In the genomic region with DNA sequence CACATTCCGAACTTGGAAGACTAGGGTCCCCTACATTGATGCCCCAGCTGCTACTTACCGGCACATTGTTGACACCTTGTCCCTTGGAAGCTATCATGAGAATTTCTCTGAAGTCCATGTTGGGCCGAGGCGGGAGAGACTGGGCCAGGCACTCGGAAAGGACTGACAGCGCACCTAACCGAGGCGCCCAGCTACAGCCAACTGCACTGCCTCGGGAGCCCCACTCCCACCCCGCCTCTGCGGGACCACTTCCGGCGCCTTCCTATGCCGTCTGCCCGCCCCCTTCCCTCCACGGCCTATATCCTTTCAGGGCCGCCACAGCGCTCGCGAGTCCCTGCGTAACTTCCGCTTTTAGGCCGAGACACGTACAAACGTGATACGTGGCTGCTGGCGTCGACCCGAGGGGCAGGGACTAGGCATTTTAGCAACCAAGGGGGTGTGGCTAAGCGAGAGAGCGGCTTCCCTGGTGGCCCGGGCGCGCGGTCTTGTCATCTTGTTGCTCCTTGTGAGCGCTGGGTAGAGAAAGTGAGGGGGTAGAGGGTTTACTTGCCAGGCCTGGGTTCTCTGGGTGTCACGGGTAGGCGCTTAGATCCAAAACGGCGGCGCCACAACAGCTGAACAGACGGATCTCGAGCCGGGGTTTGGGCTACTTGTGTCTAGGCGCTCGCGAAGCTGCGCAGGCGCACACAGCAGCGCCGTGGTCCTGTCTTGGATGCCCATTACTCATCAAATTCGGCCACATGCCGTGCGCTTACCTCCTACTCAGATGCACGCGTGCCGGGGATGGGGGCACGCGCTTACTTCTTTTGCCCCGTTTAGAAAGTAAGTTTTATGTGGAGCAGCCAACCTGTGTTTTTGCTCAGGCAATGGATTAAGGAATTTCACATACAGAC, we compare ENCODE assay signal across 8 cellular contexts. TPM values are rescaled to one million over a fixed set of nuclear protein-coding genes. Genes with fewer than 3 reads are reported as not detected.
A peak's percentile ranks its signal among the peaks of the same experiment; 100 is the strongest.
DNase-seq lines count a peak whose midpoint lies in the region; ATAC-seq and TF ChIP-seq lines count a peak whose summit lies in the region.

A gene with protein sequence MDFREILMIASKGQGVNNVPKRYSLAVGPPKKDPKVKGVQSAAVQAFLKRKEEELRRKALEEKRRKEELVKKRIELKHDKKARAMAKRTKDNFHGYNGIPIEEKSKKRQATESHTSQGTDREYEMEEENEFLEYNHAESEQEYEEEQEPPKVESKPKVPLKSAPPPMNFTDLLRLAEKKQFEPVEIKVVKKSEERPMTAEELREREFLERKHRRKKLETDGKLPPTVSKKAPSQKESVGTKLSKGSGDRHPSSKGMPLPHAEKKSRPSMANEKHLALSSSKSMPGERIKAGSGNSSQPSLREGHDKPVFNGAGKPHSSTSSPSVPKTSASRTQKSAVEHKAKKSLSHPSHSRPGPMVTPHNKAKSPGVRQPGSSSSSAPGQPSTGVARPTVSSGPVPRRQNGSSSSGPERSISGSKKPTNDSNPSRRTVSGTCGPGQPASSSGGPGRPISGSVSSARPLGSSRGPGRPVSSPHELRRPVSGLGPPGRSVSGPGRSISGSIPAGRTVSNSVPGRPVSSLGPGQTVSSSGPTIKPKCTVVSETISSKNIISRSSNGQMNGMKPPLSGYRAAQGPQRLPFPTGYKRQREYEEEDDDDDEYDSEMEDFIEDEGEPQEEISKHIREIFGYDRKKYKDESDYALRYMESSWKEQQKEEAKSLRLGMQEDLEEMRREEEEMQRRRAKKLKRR (minus strand): TSS at position 203 of the 893 bp plus-strand sequence. CDS start 85 bp downstream, at position 118.

- peak; percentile 98 for ATAC-seq in GM23338
- peak; percentile 97 for ATAC-seq in naive thymus-derived CD4-positive, alpha-beta T cell
- peak; percentile 95 to 97 for ATAC-seq in stimulated activated naive B cell treated with anti-CD40 and anti-IgM and Interleukin-4, amounts not matched to agents 10 μg/mL and 1 μg/mL and 100 μg/mL, for 72 hours (replicated peaks)

- peak within 1 kb of the TSS; percentile 93 for H3K4me3 ChIP-seq in DOHH2 (ENCODE audit: low read length)
- H3K4me3 ChIP-seq in GM23338 = peak within 1 kb of the TSS; percentile 96
- peak within 1 kb of the TSS; percentile 70 to 96 (median 92) for H3K4me3 ChIP-seq in fibroblast of lung (replicated peaks in 1 of 4; ENCODE audit: control extremely low read depth in 1 of 4, insufficient read depth in 1 of 4, low read depth in 3 of 4, low read length in 4 of 4)
- H3K4me3 ChIP-seq in naive thymus-derived CD4-positive, alpha-beta T cell (ENCODE audit: low read length) = peak within 1 kb of the TSS; percentile 98

- peaks cover 11% of the 10 kb centered on the region for H3K27me3 Mint-ChIP-seq in GM23338 (ENCODE audit: insufficient read depth, low read depth, poor library complexity)
- peaks cover 0 to 7% (median 0%) of the 10 kb centered on the region in 5 donors for H3K27me3 Mint-ChIP-seq in naive thymus-derived CD4-positive, alpha-beta T cell
- peaks cover 0 to 8% of the 10 kb centered on the region in 2 donors for H3K27me3 Mint-ChIP-seq in stimulated activated naive B cell treated with anti-CD40 and anti-IgM and Interleukin-4, amounts not matched to agents 10 μg/mL and 1 μg/mL and 100 μg/mL, for 72 hours

- intact Hi-C loops in naive thymus-derived CD4-positive, alpha-beta T cell (cut with micrococcal nuclease) = loop anchor here (1.0 to 10.0 kb wide), 22 partner anchors 16 to 1896 kb away; a partner anchor contains a TSS

- peak within 1 kb of the TSS; percentile 100 for H3K27ac Mint-ChIP-seq in GM23338
- H3K27ac Mint-ChIP-seq in naive thymus-derived CD4-positive, alpha-beta T cell = peak within 1 kb of the TSS; percentile 95 to 100 (median 98)
- H3K27ac Mint-ChIP-seq in stimulated activated naive B cell treated with anti-CD40 and anti-IgM and Interleukin-4, amounts not matched to agents 10 μg/mL and 1 μg/mL and 100 μg/mL, for 72 hours = peak within 1 kb of the TSS; percentile 98

- POLR2A ChIA-PET in naive thymus-derived CD4-positive, alpha-beta T cell (lab: Charles Lee) = interaction anchor here (0.6 to 4.4 kb wide), 23 partner anchors 10 to 313 kb away, joined by 3 to 25 read pairs (median 4); a partner anchor contains a TSS

- H3K9me2 ChIP-seq in DOHH2 (replicated peaks; ENCODE audit: control insufficient read depth, low read length) (no peaks in the 10 kb centered on the region), GM23338 (ENCODE audit: insufficient read depth) (no peaks in the 10 kb centered on the region)

- peaks cover 9% of the 10 kb centered on the region; the same call in 2 of the 3 replicates for H3K4me1 Mint-ChIP-seq in GM23338
- H3K4me1 Mint-ChIP-seq in naive thymus-derived CD4-positive, alpha-beta T cell = peaks cover 6 to 58% (median 32%) of the 10 kb centered on the region in 7 donors
- H3K4me1 Mint-ChIP-seq in stimulated activated naive B cell treated with anti-CD40 and anti-IgM and Interleukin-4, amounts not matched to agents 10 μg/mL and 1 μg/mL and 100 μg/mL, for 72 hours = peaks cover 11 to 27% of the 10 kb centered on the region in 2 donors

- no peaks in the 10 kb centered on the region for H3K27me3 ChIP-seq in DOHH2 (ENCODE audit: control insufficient read depth, low read length)
- no peaks in the 10 kb centered on the region for H3K27me3 ChIP-seq in GM23338 (ENCODE audit: insufficient read depth)
- H3K27me3 ChIP-seq in fibroblast of lung (ENCODE audit: control insufficient read depth, insufficient read depth, low read length) = no peaks in the 10 kb centered on the region
- H3K27me3 ChIP-seq in naive thymus-derived CD4-positive, alpha-beta T cell (ENCODE audit: control insufficient read depth in 2 of 2, insufficient read depth in 2 of 2, low read length in 2 of 2) = no peaks in the 10 kb centered on the region

- H3K79me2 ChIP-seq in DOHH2 (ENCODE audit: control insufficient read depth, low read length) = peaks cover 45% of the 10 kb centered on the region
- H3K79me2 ChIP-seq in GM23338 (replicated peaks; ENCODE audit: insufficient read depth) = peaks cover 47% of the 10 kb centered on the region
- peaks cover 42% of the 10 kb centered on the region for H3K79me2 ChIP-seq in fibroblast of lung (ENCODE audit: control insufficient read depth, insufficient read depth, low read length)

- H3K9me3 Mint-ChIP-seq in GM23338 = peaks cover 2% of the 10 kb centered on the region; the same call in 1 of the 3 replicates
- no peaks in the 10 kb centered on the region for H3K9me3 Mint-ChIP-seq in naive thymus-derived CD4-positive, alpha-beta T cell
- no peaks in the 10 kb centered on the region for H3K9me3 Mint-ChIP-seq in stimulated activated naive B cell treated with anti-CD40 and anti-IgM and Interleukin-4, amounts not matched to agents 10 μg/mL and 1 μg/mL and 100 μg/mL, for 72 hours

- H2AFZ ChIP-seq in GM23338 = peak within 1 kb of the TSS; percentile 90
- H2AFZ ChIP-seq in fibroblast of lung (ENCODE audit: low read length) = peak within 1 kb of the TSS; percentile 88

- peak within 1 kb of the TSS; percentile 99 for H3K4me3 Mint-ChIP-seq in GM23338
- peak within 1 kb of the TSS; percentile 83 to 99 (median 96) for H3K4me3 Mint-ChIP-seq in naive thymus-derived CD4-positive, alpha-beta T cell
- H3K4me3 Mint-ChIP-seq in stimulated activated naive B cell treated with anti-CD40 and anti-IgM and Interleukin-4, amounts not matched to agents 10 μg/mL and 1 μg/mL and 100 μg/mL, for 72 hours = peak within 1 kb of the TSS; percentile 89 to 92

- peaks cover 15% of the 10 kb centered on the region for H3K4me1 ChIP-seq in DOHH2 (ENCODE audit: control insufficient read depth, low read length)
- H3K4me1 ChIP-seq in GM23338 (ENCODE audit: insufficient read depth) = peaks cover 13% of the 10 kb centered on the region
- H3K4me1 ChIP-seq in fibroblast of lung (ENCODE audit: control insufficient read depth, extremely low read depth, insufficient read depth, low read length) = peaks cover 6% of the 10 kb centered on the region
- peaks cover 10 to 17% of the 10 kb centered on the region in 2 donors for H3K4me1 ChIP-seq in naive thymus-derived CD4-positive, alpha-beta T cell (ENCODE audit: control insufficient read depth in 2 of 2, insufficient read depth in 2 of 2, low read length in 2 of 2)

- H3K27ac ChIP-seq in DOHH2 (ENCODE audit: low read depth, low read length) = peak within 1 kb of the TSS; percentile 42
- H3K27ac ChIP-seq in GM23338 (ENCODE audit: low read depth) = peak within 1 kb of the TSS; percentile 93
- peak within 1 kb of the TSS; percentile 94 for H3K27ac ChIP-seq in fibroblast of lung (ENCODE audit: insufficient read depth, low read length)
- H3K27ac ChIP-seq in naive thymus-derived CD4-positive, alpha-beta T cell (ENCODE audit: low read depth, low read length) = peak within 1 kb of the TSS; percentile 98

- peak within 1 kb of the TSS; percentile 87 for H3K4me2 ChIP-seq in DOHH2 (ENCODE audit: low read length)
- H3K4me2 ChIP-seq in GM23338 = peak within 1 kb of the TSS; percentile 98
- H3K4me2 ChIP-seq in fibroblast of lung (ENCODE audit: extremely low read depth, insufficient read depth, low read length) = peak within 1 kb of the TSS; percentile 96

- no peaks in the 10 kb centered on the region for H3K9me3 ChIP-seq in DOHH2 (ENCODE audit: control insufficient read depth, insufficient read depth, low read length)
- H3K9me3 ChIP-seq in fibroblast of lung (ENCODE audit: control insufficient read depth, insufficient read depth, low read depth, low read length) = no peaks in the 10 kb centered on the region
- H3K9me3 ChIP-seq in naive thymus-derived CD4-positive, alpha-beta T cell (ENCODE audit: control insufficient read depth in 2 of 3, low read length in 3 of 3) = no peaks in the 10 kb centered on the region

- no peaks in the 10 kb centered on the region for H3K36me3 Mint-ChIP-seq in GM23338 (ENCODE audit: low read depth)
- H3K36me3 Mint-ChIP-seq in naive thymus-derived CD4-positive, alpha-beta T cell = peaks cover 0 to 5% (median 0%) of the 10 kb centered on the region in 5 donors
- peaks cover 0 to 4% of the 10 kb centered on the region in 2 donors for H3K36me3 Mint-ChIP-seq in stimulated activated naive B cell treated with anti-CD40 and anti-IgM and Interleukin-4, amounts not matched to agents 10 μg/mL and 1 μg/mL and 100 μg/mL, for 72 hours

- H4K20me1 ChIP-seq in DOHH2 (ENCODE audit: control insufficient read depth, insufficient read depth, low read depth, low read length) (no peaks in the 10 kb centered on the region), GM23338 (replicated peaks; ENCODE audit: insufficient read depth) (peaks cover 3% of the 10 kb centered on the region; the same call in 1 of the 2 replicates), fibroblast of lung (ENCODE audit: control insufficient read depth, extremely low read depth, insufficient read depth, low read length) (no peaks in the 10 kb centered on the region)

- no peak for TF ChIP-seq CTCF in DOHH2 (IDR thresholded peaks at IDR 0.05; ENCODE audit: low read depth, low read length, poor library complexity, severe bottlenecking)
- no peak for TF ChIP-seq CTCF in GM23338 (conservative IDR thresholded peaks at IDR 0.05; ENCODE audit: low read depth in 2 of 2)
- TF ChIP-seq CTCF in fibroblast of lung (conservative IDR thresholded peaks at IDR 0.05 in 1 of 2, IDR thresholded peaks at IDR 0.05 in 1 of 2; ENCODE audit: low read depth in 1 of 2, low read length in 2 of 2) = no peak

- H3F3A ChIP-seq in DOHH2 (ENCODE audit: control insufficient read depth, insufficient read depth) (no peaks in the 10 kb centered on the region), GM23338 (replicated peaks; ENCODE audit: low read depth) (no peaks in the 10 kb centered on the region)

- DNase-seq in GM23338 (ENCODE audit: low spot score) (peak; percentile 100), LHCN-M2 (ENCODE audit: low read depth) (peak; percentile 98), RPMI8226 (peak; percentile 98), fibroblast of lung (ENCODE audit: low read depth in 2 of 2) (peak; percentile 99 to 100)
- DNase-seq in activated T-helper 1 cell treated with anti-CD3 and anti-CD28 coated beads, Interleukin-2, amount 50 U/mL, for 16 hours (ENCODE audit: low read depth in 1 of 2, low spot score in 1 of 2) = peak; percentile 94 to 96
- peak; percentile 88 to 99 (median 98) for DNase-seq in naive thymus-derived CD4-positive, alpha-beta T cell
- peak; percentile 98 for DNase-seq in stimulated activated naive B cell treated with anti-CD40 and anti-IgM and Interleukin-4, amounts not matched to agents 10 μg/mL and 1 μg/mL and 100 μg/mL, for 72 hours

- CTCF ChIA-PET in naive thymus-derived CD4-positive, alpha-beta T cell (lab: Charles Lee) = interaction anchor here (1.4 to 1.8 kb wide), 2 partner anchors 17 to 87 kb away, joined by 6 to 10 read pairs; no protein-coding TSS in a partner anchor

- peak within 1 kb of the TSS; percentile 88 for H3K9ac ChIP-seq in fibroblast of lung (ENCODE audit: insufficient read depth, low read length)

- H3K36me3 ChIP-seq in DOHH2 (ENCODE audit: control insufficient read depth, low read length) = no peaks in the 10 kb centered on the region
- no peaks in the 10 kb centered on the region for H3K36me3 ChIP-seq in GM23338 (ENCODE audit: insufficient read depth)
- no peaks in the 10 kb centered on the region for H3K36me3 ChIP-seq in fibroblast of lung (ENCODE audit: control insufficient read depth, insufficient read depth, low read length)
- H3K36me3 ChIP-seq in naive thymus-derived CD4-positive, alpha-beta T cell (ENCODE audit: control insufficient read depth in 2 of 3, insufficient read depth in 3 of 3, low read length in 3 of 3) = peaks cover 0 to 4% (median 0%) of the 10 kb centered on the region in 3 experiments

RNA-seq across cellular contexts. Expression of the gene that starts here (rescaled TPM):
- total RNA-seq in GM23338 (2014; rRNA removed; shearing (Covaris generic)) = 14.1 TPM in 2 replicates
- polyA plus RNA-seq in GM23338 (2016; fragmentation: Nextera tagmentation; extraction: Ambion mirVana) (5.4 and 5.9 TPM in 2 replicates), fibroblast of lung (18.7 and 23.8 TPM in 2 replicates)
- total RNA-seq in LHCN-M2 (2014; rRNA removed) (19.7 and 27.8 TPM in 2 replicates), fibroblast of lung (11.3 and 14.0 TPM in 2 replicates)
- polyA plus RNA-seq in LHCN-M2 (2012) = 5.3 TPM
- 11.3 and 13.2 TPM in 2 replicates for polyA plus RNA-seq in fibroblast of lung (2012)
- polyA minus RNA-seq in fibroblast of lung (ENCODE audit: low replicate concordance) = 8.0 and 12.1 TPM in 2 replicates
- total RNA-seq in naive thymus-derived CD4-positive, alpha-beta T cell = 10 to 100 TPM; 26.0 to 37.4 (median 28.2) TPM
- 10 to 100 TPM in 1 of 2 donors, 1 to 10 TPM in 1; 7.1 to 12.6 TPM for polyA plus RNA-seq in naive thymus-derived CD4-positive, alpha-beta T cell

Comparison
In these comparisons a context has a peak if more than half of its experiments do, and no peak if none do; other contexts are left out.
1. Peak in every context shown above with its lines: DNase-seq, ATAC-seq, H3K4me3 ChIP-seq and H3K27ac ChIP-seq.
2. H3K27ac ChIP-seq: peak in every context shown above with its lines; median percentile 98 in naive thymus-derived CD4-positive, alpha-beta T cell; 94 in fibroblast of lung; 93 in GM23338; 42 in DOHH2.